In genomic region chr9:20225841-20226240, GRCh38 we compare ENCODE assay signal across 21 cellular contexts.
DNase-seq lines count a peak whose midpoint lies in the region; ATAC-seq, FAIRE-seq and TF ChIP-seq lines count a peak whose summit lies in the region.
"Had no signal": no experiment of that assay in that cellular context is flagged by ENCODE, and none has a peak within 500 bp of the region (broad histone marks: within the 10 kb centered on the region; RNA-seq: fewer than 3 reads in every experiment).

No MANE protein-coding gene starts in this region.

- H2AFZ ChIP-seq in HepG2 (ENCODE audit: low read length), result no peak overlapping the region

- no peak overlapping the region for H3K9ac ChIP-seq in HepG2 (ENCODE audit: insufficient read depth, low read depth, low read length)

- H4K20me1 ChIP-seq in HepG2 (ENCODE audit: insufficient read depth, low read length), result no peaks in the 10 kb centered on the region

- WGBS in HepG2 (ENCODE audit: low lambda C conversion rate), result 6% methylated on average over 1 of the region's 1 CpG
- WGBS in right lobe of liver (ENCODE audit: insufficient coverage, low coverage, low lambda C conversion rate, missing lambda C conversion rate), result 14% methylated on average over 1 of the region's 1 CpG
- WGBS in adrenal gland, 4 donors, result 56 to 75% (median 59%) methylated on average over 1 of the region's 1 CpG

- H3K4me1 ChIP-seq in HepG2 (ENCODE audit: insufficient read depth, low read length) (no peaks in the 10 kb centered on the region), right lobe of liver (no peaks in the 10 kb centered on the region), adrenal gland (replicated peaks in 1 of 2) (peaks cover 0 to 12% of the 10 kb centered on the region in 2 donors), HAP-1 (no peaks in the 10 kb centered on the region; the same call in 1 of the 2 replicates)
- H3K4me1 ChIP-seq: ascending aorta had no signal

- no TSS peak for BruUV-seq in HepG2 (replicated peaks; lab: Mats Ljungman, UMichigan)

- ATAC-seq in HepG2 (no peak), right lobe of liver (no peak), HG03432 (IDR thresholded peaks at IDR 0.05; ENCODE audit: unreplicated experiment) (no peak), HG03378 (IDR thresholded peaks at IDR 0.05; ENCODE audit: unreplicated experiment) (no peak)
- ATAC-seq: left cardiac atrium had no signal

- H3K27me3 ChIP-seq in HepG2 (ENCODE audit: control insufficient read depth in 1 of 2, insufficient read depth in 2 of 2, low read length in 2 of 2) (no peaks in the 10 kb centered on the region), right lobe of liver (no peaks in the 10 kb centered on the region), adrenal gland (no peaks in the 10 kb centered on the region), HAP-1 (ENCODE audit: low read depth) (peaks cover 5% of the 10 kb centered on the region; the same call in 1 of the 2 replicates)
- H3K27me3 ChIP-seq: ascending aorta had no signal

- in situ Hi-C loops in HepG2 (cut with HindIII; ENCODE audit: extremely low pct_ligation_motif_present, low pct_unique_long_range_greater_than_20kb) (no loop called here), HAP-1 (cut with MboI; ENCODE audit: low sequenced_read_pairs) (no loop called here)

- POLR2A ChIA-PET in HepG2 (lab: Yijun Ruan, JAX), result no interaction called here

- CTCF ChIA-PET in HepG2 (lab: Yijun Ruan, JAX; ENCODE audit: low intra/inter-chr PET ratio, low total read pairs), result no interaction called here

- no peak for FAIRE-seq in HepG2 (lab: Jason Lieb, UNC)
- FAIRE-seq: D721Med, GM18507, GM19239 had no signal

- H3K36me3 ChIP-seq in HepG2 (replicated peaks in 1 of 2; ENCODE audit: control insufficient read depth in 1 of 2, insufficient read depth in 2 of 2, low read length in 2 of 2) (no peaks in the 10 kb centered on the region), right lobe of liver (no peaks in the 10 kb centered on the region), adrenal gland (replicated peaks in 1 of 2) (no peaks in the 10 kb centered on the region), HAP-1 (replicated peaks) (no peaks in the 10 kb centered on the region)
- H3K36me3 ChIP-seq: ascending aorta had no signal

- DNase-seq in HepG2 (ENCODE audit: low spot score) (no peak), right lobe of liver (no peak), MV-4-11 (lab: John Stamatoyannopoulos, UW) (peak; percentile 26), fibroblast of mammary gland (ENCODE audit: low read depth) (peak; percentile 25), adrenal gland (no peak), HAP-1 (ENCODE audit: low spot score in 2 of 2) (no peak)
- DNase-seq: activated CD4-positive, alpha-beta memory T cell treated with anti-CD3 and anti-CD28 coated beads for 36 hours; hypothalamus; KBM-7; left cardiac atrium; NCI-H1694 treated with DMSO at 0.1 percent for 48 hours; posterior cingulate gyrus; stimulated activated naive CD8-positive, alpha-beta T cell treated with anti-CD3 and anti-CD28 coated beads, Interleukin-15, amount 100 ng/mL, for 72 hours had no signal

- H3K4me3 ChIP-seq in HepG2 (replicated peaks in 1 of 3; ENCODE audit: insufficient read depth in 1 of 3, low read depth in 2 of 3, low read length in 3 of 3) (no peak overlapping the region), right lobe of liver (no peak overlapping the region), fibroblast of mammary gland (ENCODE audit: control insufficient read depth, low read depth, low read length) (no peak overlapping the region), adrenal gland (peak overlapping the region in 1 of 4 donors; percentile 10), HAP-1 (no peak overlapping the region)
- H3K4me3 ChIP-seq: ascending aorta, coronary artery, SK-N-MC had no signal

- no peak for TF ChIP-seq EP300 in HepG2 (IDR thresholded peaks at IDR 0.05; ENCODE audit: low read depth in 2 of 2, low read length in 2 of 2)
- TF ChIP-seq EP300 in HepG2 (CRISPR knock-in tag; IDR thresholded peaks at IDR 0.05; ENCODE audit: borderline replicate concordance), result no peak

- no peak overlapping the region for H3K27ac ChIP-seq in HepG2 (ENCODE audit: extremely low read length, insufficient read depth, low read length)
- no peak overlapping the region for H3K27ac ChIP-seq in right lobe of liver
- no peak overlapping the region for H3K27ac ChIP-seq in adrenal gland
- H3K27ac ChIP-seq: ascending aorta, coronary artery, SK-N-MC had no signal

- TF ChIP-seq POLR2A in HepG2 (IDR thresholded peaks at IDR 0.05; ENCODE audit: insufficient read depth in 1 of 2, low read depth in 2 of 2, low read length in 2 of 2) (no peak), right lobe of liver (IDR thresholded peaks at IDR 0.05) (no peak), adrenal gland (IDR thresholded peaks at IDR 0.05) (no peak)

- TF ChIP-seq RAD21 in HepG2 (CRISPR knock-in tag; IDR thresholded peaks at IDR 0.05), result no peak

- H3K79me2 ChIP-seq in HepG2 (ENCODE audit: insufficient read depth, low read length), result no peaks in the 10 kb centered on the region

- intact Hi-C loops in HepG2 (cut with micrococcal nuclease; ENCODE audit: unreplicated experiment), result no loop called here
- intact Hi-C loops in right lobe of liver (cut with DNase I), result no loop called here
- intact Hi-C loops in adrenal gland (cut with DNase I), result no loop called here

- TF ChIP-seq CTCF in HepG2 (CRISPR knock-in tag; IDR thresholded peaks at IDR 0.05) (no peak), right lobe of liver (IDR thresholded peaks at IDR 0.05) (no peak), fibroblast of mammary gland (conservative IDR thresholded peaks at IDR 0.05; ENCODE audit: control insufficient read depth, insufficient read depth, low read depth, low read length) (no peak), adrenal gland (IDR thresholded peaks at IDR 0.05) (no peak)

- peak overlapping the region; percentile 23 for H3K4me2 ChIP-seq in HepG2 (ENCODE audit: low read depth, low read length)

- no peaks in the 10 kb centered on the region for H3K9me3 ChIP-seq in HepG2 (ENCODE audit: low read length)
- H3K9me3 ChIP-seq in right lobe of liver, result no peaks in the 10 kb centered on the region
- H3K9me3 ChIP-seq in adrenal gland (replicated peaks in 1 of 3), result no peaks in the 10 kb centered on the region
- no peaks in the 10 kb centered on the region for H3K9me3 ChIP-seq in HAP-1
- H3K9me3 ChIP-seq: ascending aorta had no signal

TF ChIP-seq in HepG2, 621 proteins besides CTCF, POLR2A, EP300 and RAD21:
- no peak for TF ChIP-seq ZNF615 (CRISPR knock-in tag; IDR thresholded peaks at IDR 0.05; ENCODE audit: borderline replicate concordance)
- no peak for TF ChIP-seq MED1 (CRISPR knock-in tag; IDR thresholded peaks at IDR 0.05)
- no peak for TF ChIP-seq ZNF30 (CRISPR knock-in tag; IDR thresholded peaks at IDR 0.05)
- TF ChIP-seq MIXL1 (CRISPR knock-in tag; IDR thresholded peaks at IDR 0.05), result no peak
- no peak for TF ChIP-seq TOPORS (CRISPR knock-in tag; IDR thresholded peaks at IDR 0.05)

Comparison
In these comparisons a context has a peak if more than half of its experiments do, and no peak if none do; other contexts are left out.
1. DNase-seq: peak in MV-4-11 (single experiment) and fibroblast of mammary gland (single experiment); none in HepG2 (single experiment), right lobe of liver (0 of 3), adrenal gland (0 of 7) and HAP-1 (0 of 2).